Comparison of ENCODE assay signal across 9 cellular contexts in genomic region chr14:89386214-89386886, GRCh38. TPM values are rescaled to one million over a fixed set of nuclear protein-coding genes. Genes with fewer than 3 reads are reported as not detected.
DNase-seq lines count a peak whose midpoint lies in the region; ATAC-seq and TF ChIP-seq lines count a peak whose summit lies in the region.
"Had no signal": no experiment of that assay in that cellular context is flagged by ENCODE, and none has a peak within 500 bp of the region (broad histone marks: within the 10 kb centered on the region; RNA-seq: fewer than 3 reads in every experiment).

No MANE protein-coding gene starts in this region.

- H3K27me3 ChIP-seq in right atrium auricular region = no peaks in the 10 kb centered on the region
- no peaks in the 10 kb centered on the region for H3K27me3 ChIP-seq in stomach smooth muscle (ENCODE audit: control insufficient read depth in 1 of 2, insufficient read depth in 2 of 2, low read length in 2 of 2)

- peak overlapping the region; percentile 48; the same call in 1 of the 2 replicates for H3K27ac ChIP-seq in SK-N-MC
- peak overlapping the region; percentile 40 to 53 for H3K27ac ChIP-seq in right atrium auricular region
- H3K27ac ChIP-seq in stomach smooth muscle (ENCODE audit: low read length) = peak overlapping the region; percentile 69

- no peak for DNase-seq in activated T-cell treated with anti-CD3 and anti-CD28 coated beads, Interleukin-2, amount 50 U/mL, for 24 hours
- no peak for DNase-seq in activated T-cell treated with anti-CD3 and anti-CD28 coated beads, Interleukin-2, amount 50 U/mL, for 1 hour
- DNase-seq in SK-N-MC (ENCODE audit: low read depth, low spot score) (no peak), right atrium auricular region (ENCODE audit: low spot score) (peak; percentile 57), NCI-H748 (lab: John Stamatoyannopoulos, UW; ENCODE audit: unreplicated experiment) (no peak)
- DNase-seq: PC-3 had no signal

- H3K9ac ChIP-seq in SK-N-MC (ENCODE audit: insufficient read length) = no peak overlapping the region
- no peak overlapping the region for H3K9ac ChIP-seq in stomach smooth muscle (ENCODE audit: low read length in 2 of 2)

- H3K27ac Mint-ChIP-seq in activated T-cell treated with anti-CD3 and anti-CD28 coated beads, Interleukin-2, amount 50 U/mL, for 24 hours = peak overlapping the region; percentile 69

- peaks cover 67% of the 10 kb centered on the region for H3K36me3 Mint-ChIP-seq in activated T-cell treated with anti-CD3 and anti-CD28 coated beads, Interleukin-2, amount 50 U/mL, for 24 hours (ENCODE audit: low read depth)

- no peak for TF ChIP-seq CTCF in right atrium auricular region (IDR thresholded peaks at IDR 0.05)

- no peaks in the 10 kb centered on the region for H3K36me3 ChIP-seq in SK-N-MC (ENCODE audit: insufficient read depth, low read length)
- no peaks in the 10 kb centered on the region for H3K36me3 ChIP-seq in right atrium auricular region
- H3K36me3 ChIP-seq in stomach smooth muscle (ENCODE audit: control insufficient read depth in 2 of 2, insufficient read depth in 2 of 2, low read length in 2 of 2) = peaks cover 0 to 2% of the 10 kb centered on the region in 2 donors

- H3K27me3 Mint-ChIP-seq in activated T-cell treated with anti-CD3 and anti-CD28 coated beads, Interleukin-2, amount 50 U/mL, for 24 hours = no peaks in the 10 kb centered on the region

- peaks cover 2% of the 10 kb centered on the region for H3K9me3 Mint-ChIP-seq in activated T-cell treated with anti-CD3 and anti-CD28 coated beads, Interleukin-2, amount 50 U/mL, for 24 hours

- H3K4me1 Mint-ChIP-seq in activated T-cell treated with anti-CD3 and anti-CD28 coated beads, Interleukin-2, amount 50 U/mL, for 24 hours (ENCODE audit: low read depth) = peaks cover 65% of the 10 kb centered on the region

- ATAC-seq in GM18517 (IDR thresholded peaks at IDR 0.05; ENCODE audit: unreplicated experiment) (no peak), GM18498 (IDR thresholded peaks at IDR 0.05; ENCODE audit: unreplicated experiment) (no peak)
- ATAC-seq: PC-3 had no signal

- H3K4me1 ChIP-seq in right atrium auricular region (peaks cover 0 to 34% of the 10 kb centered on the region in 2 donors), stomach smooth muscle (ENCODE audit: control insufficient read depth, insufficient read depth, low read length) (peaks cover 41% of the 10 kb centered on the region)

- H3K4me3 ChIP-seq in SK-N-MC = peak overlapping the region; percentile 68
- no peak overlapping the region for H3K4me3 ChIP-seq in right atrium auricular region
- peak overlapping the region in 1 of 2 donors; percentile 9 for H3K4me3 ChIP-seq in stomach smooth muscle (ENCODE audit: low read length in 2 of 2)

- H3K9me3 ChIP-seq in SK-N-MC (ENCODE audit: low read depth, low read length) = no peaks in the 10 kb centered on the region
- H3K9me3 ChIP-seq in right atrium auricular region = no peaks in the 10 kb centered on the region
- H3K9me3 ChIP-seq in stomach smooth muscle (ENCODE audit: control insufficient read depth in 2 of 2, low read length in 2 of 2) = no peaks in the 10 kb centered on the region

- H3K4me3 Mint-ChIP-seq in activated T-cell treated with anti-CD3 and anti-CD28 coated beads, Interleukin-2, amount 50 U/mL, for 24 hours = no peak overlapping the region

RNA-seq across cellular contexts. Expression of gene FOXN3, which starts 30.7 kb away (rescaled TPM):
- 10 to 100 TPM; 80.1 to 90.3 TPM for total RNA-seq in right atrium auricular region
